Comparison of ENCODE assay signal across 1 cellular context in the genomic region with DNA sequence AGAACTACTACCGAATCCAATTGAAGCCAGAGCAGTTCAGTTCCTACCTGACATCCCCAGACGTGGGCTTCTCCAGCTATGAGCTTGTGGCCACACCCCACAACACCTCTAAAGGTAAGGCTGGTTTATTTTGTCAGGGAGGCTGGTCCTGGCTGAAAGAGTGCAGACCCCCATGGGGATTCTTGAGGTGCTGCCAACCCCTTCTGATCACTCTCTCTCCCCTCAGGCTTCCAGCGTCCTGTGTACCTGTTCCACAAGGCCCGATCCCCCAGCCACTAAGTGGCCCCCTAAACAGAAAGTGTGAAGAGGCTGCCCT.
TF ChIP-seq lines count a peak whose summit lies in the region.

No MANE protein-coding gene starts in this region.

TF ChIP-seq in H1, 55 proteins besides CTCF, POLR2A, EP300 and RAD21:
- TF ChIP-seq HDAC6 (IDR thresholded peaks at IDR 0.05; ENCODE audit: low read depth, low read length), result no peak
- TF ChIP-seq BRCA1 (IDR thresholded peaks at IDR 0.05; ENCODE audit: low read depth, low read length), result no peak
- TF ChIP-seq SIX5 (IDR thresholded peaks at IDR 0.05; ENCODE audit: low read depth, low read length), result no peak
- TF ChIP-seq E2F6 (IDR thresholded peaks at IDR 0.05), result no peak
- no peak for TF ChIP-seq POU5F1 (IDR thresholded peaks at IDR 0.05; ENCODE audit: low read depth, low read length)
- TF ChIP-seq SUZ12 (IDR thresholded peaks at IDR 0.05; ENCODE audit: low read length), result no peak
- no peak for TF ChIP-seq CTBP2 (IDR thresholded peaks at IDR 0.05; ENCODE audit: borderline replicate concordance, insufficient read depth, insufficient read length, low read length)
- TF ChIP-seq TEAD4 (IDR thresholded peaks at IDR 0.05; ENCODE audit: low read depth, low read length), result no peak
- TF ChIP-seq ASH2L (IDR thresholded peaks at IDR 0.05; ENCODE audit: low read length), result no peak
- TF ChIP-seq HDAC2 (IDR thresholded peaks at IDR 0.05; ENCODE audit: borderline replicate concordance in 1 of 2, low read depth in 2 of 2, low read length in 2 of 2), result no peak
- TF ChIP-seq RBBP5 (IDR thresholded peaks at IDR 0.05; ENCODE audit: borderline replicate concordance, low read depth, low read length), result no peak
- no peak for TF ChIP-seq POLR2AphosphoS5 (IDR thresholded peaks at IDR 0.05; ENCODE audit: low read depth, low read length)
- TF ChIP-seq TAF7 (optimal IDR thresholded peaks at IDR 0.05; ENCODE audit: borderline replicate concordance, low read depth, low read length), result no peak
- no peak for TF ChIP-seq SP2 (IDR thresholded peaks at IDR 0.05; ENCODE audit: low read length)
- TF ChIP-seq, protein P1, sequence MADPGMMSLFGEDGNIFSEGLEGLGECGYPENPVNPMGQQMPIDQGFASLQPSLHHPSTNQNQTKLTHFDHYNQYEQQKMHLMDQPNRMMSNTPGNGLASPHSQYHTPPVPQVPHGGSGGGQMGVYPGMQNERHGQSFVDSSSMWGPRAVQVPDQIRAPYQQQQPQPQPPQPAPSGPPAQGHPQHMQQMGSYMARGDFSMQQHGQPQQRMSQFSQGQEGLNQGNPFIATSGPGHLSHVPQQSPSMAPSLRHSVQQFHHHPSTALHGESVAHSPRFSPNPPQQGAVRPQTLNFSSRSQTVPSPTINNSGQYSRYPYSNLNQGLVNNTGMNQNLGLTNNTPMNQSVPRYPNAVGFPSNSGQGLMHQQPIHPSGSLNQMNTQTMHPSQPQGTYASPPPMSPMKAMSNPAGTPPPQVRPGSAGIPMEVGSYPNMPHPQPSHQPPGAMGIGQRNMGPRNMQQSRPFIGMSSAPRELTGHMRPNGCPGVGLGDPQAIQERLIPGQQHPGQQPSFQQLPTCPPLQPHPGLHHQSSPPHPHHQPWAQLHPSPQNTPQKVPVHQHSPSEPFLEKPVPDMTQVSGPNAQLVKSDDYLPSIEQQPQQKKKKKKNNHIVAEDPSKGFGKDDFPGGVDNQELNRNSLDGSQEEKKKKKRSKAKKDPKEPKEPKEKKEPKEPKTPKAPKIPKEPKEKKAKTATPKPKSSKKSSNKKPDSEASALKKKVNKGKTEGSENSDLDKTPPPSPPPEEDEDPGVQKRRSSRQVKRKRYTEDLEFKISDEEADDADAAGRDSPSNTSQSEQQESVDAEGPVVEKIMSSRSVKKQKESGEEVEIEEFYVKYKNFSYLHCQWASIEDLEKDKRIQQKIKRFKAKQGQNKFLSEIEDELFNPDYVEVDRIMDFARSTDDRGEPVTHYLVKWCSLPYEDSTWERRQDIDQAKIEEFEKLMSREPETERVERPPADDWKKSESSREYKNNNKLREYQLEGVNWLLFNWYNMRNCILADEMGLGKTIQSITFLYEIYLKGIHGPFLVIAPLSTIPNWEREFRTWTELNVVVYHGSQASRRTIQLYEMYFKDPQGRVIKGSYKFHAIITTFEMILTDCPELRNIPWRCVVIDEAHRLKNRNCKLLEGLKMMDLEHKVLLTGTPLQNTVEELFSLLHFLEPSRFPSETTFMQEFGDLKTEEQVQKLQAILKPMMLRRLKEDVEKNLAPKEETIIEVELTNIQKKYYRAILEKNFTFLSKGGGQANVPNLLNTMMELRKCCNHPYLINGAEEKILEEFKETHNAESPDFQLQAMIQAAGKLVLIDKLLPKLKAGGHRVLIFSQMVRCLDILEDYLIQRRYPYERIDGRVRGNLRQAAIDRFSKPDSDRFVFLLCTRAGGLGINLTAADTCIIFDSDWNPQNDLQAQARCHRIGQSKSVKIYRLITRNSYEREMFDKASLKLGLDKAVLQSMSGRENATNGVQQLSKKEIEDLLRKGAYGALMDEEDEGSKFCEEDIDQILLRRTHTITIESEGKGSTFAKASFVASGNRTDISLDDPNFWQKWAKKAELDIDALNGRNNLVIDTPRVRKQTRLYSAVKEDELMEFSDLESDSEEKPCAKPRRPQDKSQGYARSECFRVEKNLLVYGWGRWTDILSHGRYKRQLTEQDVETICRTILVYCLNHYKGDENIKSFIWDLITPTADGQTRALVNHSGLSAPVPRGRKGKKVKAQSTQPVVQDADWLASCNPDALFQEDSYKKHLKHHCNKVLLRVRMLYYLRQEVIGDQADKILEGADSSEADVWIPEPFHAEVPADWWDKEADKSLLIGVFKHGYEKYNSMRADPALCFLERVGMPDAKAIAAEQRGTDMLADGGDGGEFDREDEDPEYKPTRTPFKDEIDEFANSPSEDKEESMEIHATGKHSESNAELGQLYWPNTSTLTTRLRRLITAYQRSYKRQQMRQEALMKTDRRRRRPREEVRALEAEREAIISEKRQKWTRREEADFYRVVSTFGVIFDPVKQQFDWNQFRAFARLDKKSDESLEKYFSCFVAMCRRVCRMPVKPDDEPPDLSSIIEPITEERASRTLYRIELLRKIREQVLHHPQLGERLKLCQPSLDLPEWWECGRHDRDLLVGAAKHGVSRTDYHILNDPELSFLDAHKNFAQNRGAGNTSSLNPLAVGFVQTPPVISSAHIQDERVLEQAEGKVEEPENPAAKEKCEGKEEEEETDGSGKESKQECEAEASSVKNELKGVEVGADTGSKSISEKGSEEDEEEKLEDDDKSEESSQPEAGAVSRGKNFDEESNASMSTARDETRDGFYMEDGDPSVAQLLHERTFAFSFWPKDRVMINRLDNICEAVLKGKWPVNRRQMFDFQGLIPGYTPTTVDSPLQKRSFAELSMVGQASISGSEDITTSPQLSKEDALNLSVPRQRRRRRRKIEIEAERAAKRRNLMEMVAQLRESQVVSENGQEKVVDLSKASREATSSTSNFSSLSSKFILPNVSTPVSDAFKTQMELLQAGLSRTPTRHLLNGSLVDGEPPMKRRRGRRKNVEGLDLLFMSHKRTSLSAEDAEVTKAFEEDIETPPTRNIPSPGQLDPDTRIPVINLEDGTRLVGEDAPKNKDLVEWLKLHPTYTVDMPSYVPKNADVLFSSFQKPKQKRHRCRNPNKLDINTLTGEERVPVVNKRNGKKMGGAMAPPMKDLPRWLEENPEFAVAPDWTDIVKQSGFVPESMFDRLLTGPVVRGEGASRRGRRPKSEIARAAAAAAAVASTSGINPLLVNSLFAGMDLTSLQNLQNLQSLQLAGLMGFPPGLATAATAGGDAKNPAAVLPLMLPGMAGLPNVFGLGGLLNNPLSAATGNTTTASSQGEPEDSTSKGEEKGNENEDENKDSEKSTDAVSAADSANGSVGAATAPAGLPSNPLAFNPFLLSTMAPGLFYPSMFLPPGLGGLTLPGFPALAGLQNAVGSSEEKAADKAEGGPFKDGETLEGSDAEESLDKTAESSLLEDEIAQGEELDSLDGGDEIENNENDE (IDR thresholded peaks at IDR 0.05; ENCODE audit: insufficient replicate concordance, low read length), result no peak
- no peak for TF ChIP-seq SP1 (IDR thresholded peaks at IDR 0.05; ENCODE audit: low read depth, low read length)
TF ChIP-seq in H1: peak in this region for 0.
